ENCODE assay signal across 16 cellular contexts in genomic region chr20:31596831-31597482, GRCh38. TPM values are rescaled to one million over a fixed set of nuclear protein-coding genes. Genes with fewer than 3 reads are reported as not detected.
DNase-seq lines count a peak whose midpoint lies in the region; ATAC-seq and TF ChIP-seq lines count a peak whose summit lies in the region.
"Had no signal": no experiment of that assay in that cellular context is flagged by ENCODE, and none has a peak within 500 bp of the region (broad histone marks: within the 10 kb centered on the region; RNA-seq: fewer than 3 reads in every experiment).

No MANE protein-coding gene starts in this region.

- H3K27ac Mint-ChIP-seq in nephron progenitor cell, result peak overlapping the region; percentile 83
- H3K27ac Mint-ChIP-seq: activated T-helper 2 cell treated with anti-CD3 and anti-CD28 coated beads, Interferon-gamma antibody, Interleukin-2, Interleukin-4, amounts not matched to agents 10 μg/mL and 5 μg/mL and 100 μg/mL, durations not matched to agents 14 hours and 24 hours and 36 hours had no signal

- no peak for TF ChIP-seq POLR2A in vagina (IDR thresholded peaks at IDR 0.05)

- no peaks in the 10 kb centered on the region for H3K36me3 Mint-ChIP-seq in nephron progenitor cell (ENCODE audit: low read depth)

- ATAC-seq in left cardiac atrium, result no peak
- ATAC-seq in GM21576 (IDR thresholded peaks at IDR 0.05; ENCODE audit: unreplicated experiment), result no peak

- H3K4me1 Mint-ChIP-seq in nephron progenitor cell, result peaks cover 25% of the 10 kb centered on the region
- H3K4me1 Mint-ChIP-seq: central memory CD8-positive, alpha-beta T cell had no signal

- no peaks in the 10 kb centered on the region for H3K27me3 Mint-ChIP-seq in nephron progenitor cell (ENCODE audit: low read depth, poor library complexity)

- no peak overlapping the region for H3K4me3 Mint-ChIP-seq in nephron progenitor cell
- H3K4me3 Mint-ChIP-seq: central memory CD8-positive, alpha-beta T cell had no signal

- peaks cover 0 to 24% of the 10 kb centered on the region in 2 donors for H3K4me1 ChIP-seq in right atrium auricular region
- H3K4me1 ChIP-seq in colonic mucosa, result peaks cover 16% of the 10 kb centered on the region
- H3K4me1 ChIP-seq in vagina, result peaks cover 33% of the 10 kb centered on the region

- H3K4me3 ChIP-seq in right atrium auricular region (no peak overlapping the region), colonic mucosa (no peak overlapping the region), vagina (no peak overlapping the region)
- H3K4me3 ChIP-seq: BLaER1 treated with 17β-estradiol and CSF1 and Interleukin-3, amounts not matched to agents 10 nM and 100 nM had no signal

- H3K9me3 ChIP-seq in right atrium auricular region (no peaks in the 10 kb centered on the region), colonic mucosa (no peaks in the 10 kb centered on the region), vagina (no peaks in the 10 kb centered on the region)
- H3K9me3 ChIP-seq: BLaER1 treated with 17β-estradiol and CSF1 and Interleukin-3, amounts not matched to agents 10 nM and 100 nM had no signal

- peaks cover 5% of the 10 kb centered on the region for H3K9me3 Mint-ChIP-seq in nephron progenitor cell
- H3K9me3 Mint-ChIP-seq: activated T-helper 2 cell treated with anti-CD3 and anti-CD28 coated beads, Interferon-gamma antibody, Interleukin-2, Interleukin-4, amounts not matched to agents 10 μg/mL and 5 μg/mL and 100 μg/mL, durations not matched to agents 14 hours and 24 hours and 36 hours; central memory CD8-positive, alpha-beta T cell had no signal

- H3K36me3 ChIP-seq in right atrium auricular region (no peaks in the 10 kb centered on the region), colonic mucosa (no peaks in the 10 kb centered on the region), vagina (no peaks in the 10 kb centered on the region)
- H3K36me3 ChIP-seq: BLaER1 treated with 17β-estradiol and CSF1 and Interleukin-3, amounts not matched to agents 10 nM and 100 nM had no signal

- H3K27me3 ChIP-seq in right atrium auricular region, result no peaks in the 10 kb centered on the region
- no peaks in the 10 kb centered on the region for H3K27me3 ChIP-seq in colonic mucosa
- no peaks in the 10 kb centered on the region for H3K27me3 ChIP-seq in vagina

- intact Hi-C loops in left cardiac atrium (cut with DNase I) (no loop called here), colonic mucosa (cut with DNase I) (no loop called here), vagina (cut with DNase I) (no loop called here)

- peak overlapping the region; percentile 1 to 59 for H3K9ac ChIP-seq in colonic mucosa (ENCODE audit: low read depth in 2 of 2, low read length in 2 of 2)
- H3K9ac ChIP-seq: BLaER1 treated with 17β-estradiol and CSF1 and Interleukin-3, amounts not matched to agents 10 nM and 100 nM had no signal

- H3K27ac ChIP-seq in right atrium auricular region, result peak overlapping the region; percentile 74 to 75
- H3K27ac ChIP-seq in colonic mucosa, result peak overlapping the region; percentile 76
- H3K27ac ChIP-seq in vagina, result peak overlapping the region; percentile 73
- H3K27ac ChIP-seq: BLaER1 treated with 17β-estradiol and CSF1 and Interleukin-3, amounts not matched to agents 10 nM and 100 nM; HL-60 had no signal

- TF ChIP-seq CTCF in right atrium auricular region (IDR thresholded peaks at IDR 0.05) (no peak), colonic mucosa (IDR thresholded peaks at IDR 0.05) (no peak), nephron progenitor cell (IDR thresholded peaks at IDR 0.05) (no peak), vagina (IDR thresholded peaks at IDR 0.05) (no peak)

- DNase-seq in right atrium auricular region (ENCODE audit: low spot score) (no peak), left cardiac atrium (no peak), colonic mucosa (no peak), nephron progenitor cell (no peak), vagina (ENCODE audit: extremely low spot score in 2 of 2) (no peak), C1 segment of cervical spinal cord (lab: John Stamatoyannopoulos, UW) (no peak)
- DNase-seq in stimulated activated naive CD4-positive, alpha-beta T cell treated with Interleukin-2 at 50 U/mL for 16 hours (lab: John Stamatoyannopoulos, UW), result no peak
- DNase-seq: activated CD4-positive, CD25-positive, alpha-beta regulatory T cell treated with anti-CD3 and anti-CD28 coated beads, Interleukin-2, amount 50 U/mL, for 72 hours; NCI-H1105; SIG-M5 had no signal

RNA-seq across cellular contexts. Expression of gene ID1, which starts 8.1 kb away (rescaled TPM):
- 100 to 1,000 TPM; 450 to 815 TPM for total RNA-seq in right atrium auricular region
- 100 to 1,000 TPM; 103 to 222 TPM for total RNA-seq in left cardiac atrium
- total RNA-seq in colonic mucosa, result 100 to 1,000 TPM; 134 to 179 TPM
- total RNA-seq in vagina, result 1,190 TPM

RNA-seq across cellular contexts. Expression of gene COX4I2, which starts 40.8 kb away (rescaled TPM):
- total RNA-seq in right atrium auricular region (1 to 10 TPM; 6.8 to 9.0 TPM), left cardiac atrium (10 to 100 TPM; 11.4 to 12.6 TPM), colonic mucosa (under 1 TPM in 1 of 2 donors, not detected in 1; 0.52 TPM), vagina (2.5 TPM)
- total RNA-seq: activated T-helper 2 cell treated with anti-CD3 and anti-CD28 coated beads, Interferon-gamma antibody, Interleukin-2, Interleukin-4, amounts not matched to agents 10 μg/mL and 5 μg/mL and 100 μg/mL, durations not matched to agents 14 hours and 24 hours and 36 hours; lung microvascular endothelial cell had no signal
